Comparison of ENCODE assay signal across 2 cellular contexts in the genomic region with DNA sequence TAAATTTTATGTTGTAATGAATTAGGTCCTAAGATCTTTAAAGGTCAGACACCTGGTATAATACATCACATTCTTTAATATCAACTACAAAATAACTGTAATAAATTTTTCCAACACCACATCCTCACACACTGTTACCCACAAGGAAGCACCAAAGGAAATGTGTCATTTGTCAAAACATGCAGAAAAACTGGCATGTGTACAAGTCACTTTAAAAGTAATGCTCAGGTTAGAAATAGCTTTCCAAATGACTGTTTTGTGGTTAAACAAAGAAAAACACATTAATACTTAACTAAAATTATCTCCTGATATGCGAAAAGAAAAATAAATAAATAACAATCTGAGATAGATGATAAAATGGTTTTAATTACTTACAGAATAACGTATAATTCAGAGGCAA.
TF ChIP-seq lines count a peak whose summit lies in the region.

No MANE protein-coding gene starts in this region.

TF ChIP-seq in SK-N-SH treated with all-trans-retinoic acid at 6 μM for 48 hours, 23 proteins besides CTCF, POLR2A, EP300 and RAD21 (continued from another document):
- TF ChIP-seq, protein P1, sequence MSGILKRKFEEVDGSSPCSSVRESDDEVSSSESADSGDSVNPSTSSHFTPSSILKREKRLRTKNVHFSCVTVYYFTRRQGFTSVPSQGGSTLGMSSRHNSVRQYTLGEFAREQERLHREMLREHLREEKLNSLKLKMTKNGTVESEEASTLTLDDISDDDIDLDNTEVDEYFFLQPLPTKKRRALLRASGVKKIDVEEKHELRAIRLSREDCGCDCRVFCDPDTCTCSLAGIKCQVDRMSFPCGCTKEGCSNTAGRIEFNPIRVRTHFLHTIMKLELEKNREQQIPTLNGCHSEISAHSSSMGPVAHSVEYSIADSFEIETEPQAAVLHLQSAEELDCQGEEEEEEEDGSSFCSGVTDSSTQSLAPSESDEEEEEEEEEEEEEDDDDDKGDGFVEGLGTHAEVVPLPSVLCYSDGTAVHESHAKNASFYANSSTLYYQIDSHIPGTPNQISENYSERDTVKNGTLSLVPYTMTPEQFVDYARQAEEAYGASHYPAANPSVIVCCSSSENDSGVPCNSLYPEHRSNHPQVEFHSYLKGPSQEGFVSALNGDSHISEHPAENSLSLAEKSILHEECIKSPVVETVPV (CRISPR knock-in tag; IDR thresholded peaks at IDR 0.05) = no peak
- no peak for TF ChIP-seq RARB (CRISPR knock-in tag; IDR thresholded peaks at IDR 0.05)
- TF ChIP-seq CREB5 (CRISPR knock-in tag; IDR thresholded peaks at IDR 0.05; ENCODE audit: low read depth) = no peak
- no peak for TF ChIP-seq TOX (CRISPR knock-in tag; IDR thresholded peaks at IDR 0.05; ENCODE audit: borderline replicate concordance)
- no peak for TF ChIP-seq BACH2 (CRISPR knock-in tag; IDR thresholded peaks at IDR 0.05; ENCODE audit: borderline replicate concordance)
- no peak for TF ChIP-seq ZNF565 (CRISPR knock-in tag; conservative IDR thresholded peaks at IDR 0.05; ENCODE audit: low read depth)
- no peak for TF ChIP-seq GLIS3 (CRISPR knock-in tag; IDR thresholded peaks at IDR 0.05)
- TF ChIP-seq, protein P2, sequence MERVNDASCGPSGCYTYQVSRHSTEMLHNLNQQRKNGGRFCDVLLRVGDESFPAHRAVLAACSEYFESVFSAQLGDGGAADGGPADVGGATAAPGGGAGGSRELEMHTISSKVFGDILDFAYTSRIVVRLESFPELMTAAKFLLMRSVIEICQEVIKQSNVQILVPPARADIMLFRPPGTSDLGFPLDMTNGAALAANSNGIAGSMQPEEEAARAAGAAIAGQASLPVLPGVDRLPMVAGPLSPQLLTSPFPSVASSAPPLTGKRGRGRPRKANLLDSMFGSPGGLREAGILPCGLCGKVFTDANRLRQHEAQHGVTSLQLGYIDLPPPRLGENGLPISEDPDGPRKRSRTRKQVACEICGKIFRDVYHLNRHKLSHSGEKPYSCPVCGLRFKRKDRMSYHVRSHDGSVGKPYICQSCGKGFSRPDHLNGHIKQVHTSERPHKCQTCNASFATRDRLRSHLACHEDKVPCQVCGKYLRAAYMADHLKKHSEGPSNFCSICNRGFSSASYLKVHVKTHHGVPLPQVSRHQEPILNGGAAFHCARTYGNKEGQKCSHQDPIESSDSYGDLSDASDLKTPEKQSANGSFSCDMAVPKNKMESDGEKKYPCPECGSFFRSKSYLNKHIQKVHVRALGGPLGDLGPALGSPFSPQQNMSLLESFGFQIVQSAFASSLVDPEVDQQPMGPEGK (CRISPR knock-in tag; IDR thresholded peaks at IDR 0.05; ENCODE audit: borderline replicate concordance) = no peak

TF ChIP-seq in GM12878, 131 proteins besides CTCF, POLR2A, EP300 and RAD21 (continued from another document):
- TF ChIP-seq ZBTB4 (CRISPR knock-in tag; IDR thresholded peaks at IDR 0.05) = no peak
- no peak for TF ChIP-seq CREB1 (IDR thresholded peaks at IDR 0.05; ENCODE audit: low read depth)
- no peak for TF ChIP-seq NFYA (IDR thresholded peaks at IDR 0.05; ENCODE audit: borderline replicate concordance, low read depth, low read length)
